ENCODE assay signal across 15 cellular contexts in genomic region chr7:69775231-69775771, GRCh38.
DNase-seq lines count a peak whose midpoint lies in the region; ATAC-seq, FAIRE-seq and TF ChIP-seq lines count a peak whose summit lies in the region.
"Had no signal": no experiment of that assay in that cellular context is flagged by ENCODE, and none has a peak within 500 bp of the region (broad histone marks: within the 10 kb centered on the region; RNA-seq: fewer than 3 reads in every experiment).

No MANE protein-coding gene starts in this region.

- ATAC-seq in upper lobe of right lung (peak; percentile 46), HG03280 (IDR thresholded peaks at IDR 0.05; ENCODE audit: unreplicated experiment) (no peak)
- ATAC-seq: natural killer cell treated with Interleukin-12 subunit alpha and Interleukin-12 subunit beta and Interleukin-15 and Interleukin-18, amount 100 ng/mL, for 72 hours had no signal

- no peaks in the 10 kb centered on the region for H3K36me3 ChIP-seq in colonic mucosa
- no peaks in the 10 kb centered on the region for H3K36me3 ChIP-seq in keratinocyte (ENCODE audit: control insufficient read depth in 2 of 2, extremely low read depth in 1 of 2, insufficient read depth in 2 of 2, low read length in 2 of 2)
- no peaks in the 10 kb centered on the region for H3K36me3 ChIP-seq in upper lobe of right lung
- no peaks in the 10 kb centered on the region for H3K36me3 ChIP-seq in H7 (replicated peaks; ENCODE audit: control insufficient read depth, insufficient read depth, low read length)

- intact Hi-C loops in colonic mucosa (cut with DNase I) (no loop called here), upper lobe of right lung (cut with DNase I) (no loop called here)

- H3K9ac ChIP-seq in colonic mucosa (ENCODE audit: low read depth in 2 of 2, low read length in 2 of 2) (no peak overlapping the region), keratinocyte (ENCODE audit: control insufficient read depth, extremely low read depth, insufficient read depth, low read length) (no peak overlapping the region)
- H3K9ac ChIP-seq: KMS-11 had no signal

- no peak overlapping the region for H2AFZ ChIP-seq in keratinocyte (ENCODE audit: control insufficient read depth, low read length)

- dilution Hi-C loops in keratinocyte (cut with MboI; ENCODE audit: extremely low pct_ligation_motif_present, low sequenced_read_pairs) = no loop called here

- no peaks in the 10 kb centered on the region for H4K20me1 ChIP-seq in keratinocyte (ENCODE audit: control insufficient read depth, extremely low read depth, insufficient read depth, low read length)

- H3K27me3 ChIP-seq in colonic mucosa (no peaks in the 10 kb centered on the region), keratinocyte (ENCODE audit: control insufficient read depth, extremely low read depth, insufficient read depth, low read length) (no peaks in the 10 kb centered on the region), upper lobe of right lung (no peaks in the 10 kb centered on the region), H7 (ENCODE audit: control insufficient read depth, insufficient read depth, low read length) (no peaks in the 10 kb centered on the region)

- no peaks in the 10 kb centered on the region for H3K79me2 ChIP-seq in keratinocyte (ENCODE audit: control insufficient read depth, insufficient read depth, low read length)

- DNase-seq in SIG-M5 treated with dmso at 0.1 percent for 504 hours (lab: John Stamatoyannopoulos, UW; ENCODE audit: unreplicated experiment) = peak; percentile 18
- DNase-seq in SIG-M5 (lab: John Stamatoyannopoulos, UW) = no peak
- peak; percentile 19 for DNase-seq in colonic mucosa
- DNase-seq in keratinocyte (ENCODE audit: low read depth, low spot score) = no peak
- DNase-seq in upper lobe of right lung = no peak
- no peak for DNase-seq in effector CD8-positive, alpha-beta T cell (lab: John Stamatoyannopoulos, UW)
- DNase-seq in H7 = no peak
- DNase-seq: DMS79, immature natural killer cell, NCI-H345 had no signal

- H3K4me1 ChIP-seq in colonic mucosa (no peaks in the 10 kb centered on the region), keratinocyte (ENCODE audit: control insufficient read depth, extremely low read depth, insufficient read depth, low read length) (peaks cover 18% of the 10 kb centered on the region), upper lobe of right lung (no peaks in the 10 kb centered on the region)

- FAIRE-seq in keratinocyte (lab: Jason Lieb, UNC) = peak; percentile 78
- FAIRE-seq: urothelium cell line had no signal

- no peak overlapping the region for H3K4me3 ChIP-seq in colonic mucosa
- H3K4me3 ChIP-seq in keratinocyte (ENCODE audit: control insufficient read depth in 2 of 3, extremely low read depth in 1 of 3, insufficient read depth in 2 of 3, low read depth in 1 of 3, low read length in 3 of 3) = no peak overlapping the region
- no peak overlapping the region for H3K4me3 ChIP-seq in upper lobe of right lung
- H3K4me3 ChIP-seq in H7 (ENCODE audit: insufficient read depth, low read depth, low read length) = no peak overlapping the region

- H3K9me3 ChIP-seq in colonic mucosa (no peaks in the 10 kb centered on the region), keratinocyte (ENCODE audit: control insufficient read depth, low read depth, low read length) (no peaks in the 10 kb centered on the region), upper lobe of right lung (no peaks in the 10 kb centered on the region)

- no peak overlapping the region for H3K4me2 ChIP-seq in keratinocyte (ENCODE audit: control insufficient read depth, extremely low read depth, insufficient read depth, low read depth, low read length)
- H3K4me2 ChIP-seq: KMS-11 had no signal

- H3K27ac ChIP-seq in colonic mucosa (no peak overlapping the region), keratinocyte (ENCODE audit: control insufficient read depth, insufficient read depth, low read length) (peak overlapping the region; percentile 11), upper lobe of right lung (no peak overlapping the region)
- H3K27ac ChIP-seq: KMS-11, VCaP had no signal

- no peaks in the 10 kb centered on the region for H3K9me1 ChIP-seq in keratinocyte (ENCODE audit: control insufficient read depth, extremely low read depth, insufficient read depth, low read length)

- TF ChIP-seq CTCF in colonic mucosa (IDR thresholded peaks at IDR 0.05) (no peak), keratinocyte (optimal IDR thresholded peaks at IDR 0.05 in 1 of 3, IDR thresholded peaks at IDR 0.05 in 1 of 3, conservative IDR thresholded peaks at IDR 0.05 in 1 of 3; ENCODE audit: extremely low read depth in 1 of 3, insufficient read depth in 2 of 3, low read length in 3 of 3) (no peak), upper lobe of right lung (IDR thresholded peaks at IDR 0.05) (no peak)

Comparison
In these comparisons a context has a peak if more than half of its experiments do, and no peak if none do; other contexts are left out.
1. DNase-seq: peak in SIG-M5 treated with dmso at 0.1 percent for 504 hours (single experiment) and colonic mucosa (single experiment); none in SIG-M5 (single experiment), keratinocyte (single experiment), upper lobe of right lung (single experiment), effector CD8-positive, alpha-beta T cell (single experiment) and H7 (single experiment).